8 cellular contexts compared by ENCODE assay signal in the genomic region with DNA sequence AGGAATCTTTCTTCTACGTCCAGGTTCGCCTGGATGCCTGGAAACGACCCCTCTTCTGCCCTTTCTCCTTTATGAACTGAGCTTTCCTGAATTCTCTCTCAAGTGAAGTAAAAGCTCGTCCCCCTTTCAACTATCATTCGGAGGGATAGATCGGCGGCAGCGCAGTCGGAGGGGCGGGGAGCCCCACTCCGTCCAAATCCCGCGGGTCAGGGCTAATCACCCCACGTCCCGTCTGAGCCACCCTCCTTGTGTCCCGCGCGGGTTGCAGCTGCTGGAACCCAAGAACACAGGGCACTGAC. TPM values are rescaled to one million over a fixed set of nuclear protein-coding genes. Genes with fewer than 3 reads are reported as not detected.
A peak's percentile ranks its signal among the peaks of the same experiment; 100 is the strongest.
DNase-seq lines count a peak whose midpoint lies in the region; TF ChIP-seq lines count a peak whose summit lies in the region.

No MANE protein-coding gene starts in this region.

- peak overlapping the region; percentile 94 for H3K27ac Mint-ChIP-seq in T-helper 2 cell treated with Interferon-gamma antibody and Interleukin-4, amounts not matched to agents 5 μg/mL and 100 μg/mL, for 36 hours

- DNase-seq in T-helper 2 cell treated with Interferon-gamma antibody and Interleukin-4, amounts not matched to agents 5 μg/mL and 100 μg/mL, for 36 hours (ENCODE audit: low spot score): no peak
- DNase-seq in T-helper 2 cell: no peak
- DNase-seq in epithelial cell of proximal tubule (ENCODE audit: low read depth): no peak
- DNase-seq in neuronal stem cell (ENCODE audit: low spot score): no peak
- DNase-seq in NCI-H2171 treated with DMSO at 0.1 percent for 48 hours (lab: John Stamatoyannopoulos, UW): no peak
- no peak for DNase-seq in A172 (ENCODE audit: low spot score)
- DNase-seq in NCI-H146 treated with DMSO at 0.1 percent for 48 hours (lab: John Stamatoyannopoulos, UW; ENCODE audit: unreplicated experiment): no peak

- no peak overlapping the region for H2BK12ac ChIP-seq in neuronal stem cell (ENCODE audit: low read length)

- H3K4ac ChIP-seq in neuronal stem cell (ENCODE audit: low read length): no peak overlapping the region

- peak overlapping the region; percentile 62; the same call in 1 of the 2 replicates for H2AFZ ChIP-seq in OCI-LY3 (ENCODE audit: low read depth, low read length)
- H2AFZ ChIP-seq in neuronal stem cell (ENCODE audit: low read length): peak overlapping the region; percentile 98

- no CpG with 5 or more reads among the region's 18 CpGs for WGBS in neuronal stem cell (ENCODE audit: extremely low coverage in 2 of 2, insufficient read length in 2 of 2, insufficient replicate concordance in 1 of 2), 2 donors

- no peak overlapping the region for H2BK5ac ChIP-seq in neuronal stem cell (ENCODE audit: low read length)

- H3K4me2 ChIP-seq in OCI-LY3 (ENCODE audit: low read length): peak overlapping the region; percentile 88
- H3K4me2 ChIP-seq in neuronal stem cell (ENCODE audit: insufficient read depth, low read length, poor library complexity, severe bottlenecking): peak overlapping the region; percentile 59

- H3K18ac ChIP-seq in neuronal stem cell (ENCODE audit: low read length): peak overlapping the region; percentile 55

- peaks cover 22% of the 10 kb centered on the region for H3K4me1 ChIP-seq in OCI-LY3 (ENCODE audit: low read length)
- peaks cover 5 to 6% of the 10 kb centered on the region in 2 donors for H3K4me1 ChIP-seq in neuronal stem cell (ENCODE audit: control insufficient read depth in 2 of 2, insufficient read depth in 1 of 2, low read depth in 1 of 2, low read length in 2 of 2)

- no peak overlapping the region for H3K14ac ChIP-seq in neuronal stem cell (ENCODE audit: low read length)

- no peak overlapping the region for H4K91ac ChIP-seq in neuronal stem cell (ENCODE audit: low read depth, low read length, poor library complexity)

- H3K9ac ChIP-seq in OCI-LY3 (ENCODE audit: low read length) (peak overlapping the region; percentile 77), neuronal stem cell (ENCODE audit: low read depth, low read length, poor library complexity) (peak overlapping the region; percentile 92)

- TF ChIP-seq CTCF in OCI-LY3 (IDR thresholded peaks at IDR 0.05; ENCODE audit: low read depth, low read length) (no peak), epithelial cell of proximal tubule (conservative IDR thresholded peaks at IDR 0.05; ENCODE audit: low read depth, low read length) (no peak)

- no peak overlapping the region for H2BK15ac ChIP-seq in neuronal stem cell (ENCODE audit: low read length)

- H3K9me3 Mint-ChIP-seq in T-helper 2 cell treated with Interferon-gamma antibody and Interleukin-4, amounts not matched to agents 5 μg/mL and 100 μg/mL, for 36 hours: no peaks in the 10 kb centered on the region

- no peaks in the 10 kb centered on the region for H3K9me3 ChIP-seq in OCI-LY3 (ENCODE audit: insufficient read depth, low read length)
- H3K9me3 ChIP-seq in neuronal stem cell (replicated peaks in 1 of 2; ENCODE audit: control insufficient read depth in 2 of 2, insufficient read depth in 1 of 2, low read depth in 1 of 2, low read length in 2 of 2): no peaks in the 10 kb centered on the region

- no peaks in the 10 kb centered on the region for H3K79me1 ChIP-seq in neuronal stem cell (ENCODE audit: low read depth, low read length)

- peaks cover 4% of the 10 kb centered on the region for H3K36me3 Mint-ChIP-seq in T-helper 2 cell treated with Interferon-gamma antibody and Interleukin-4, amounts not matched to agents 5 μg/mL and 100 μg/mL, for 36 hours (ENCODE audit: low read depth)

- H4K20me1 ChIP-seq in OCI-LY3 (ENCODE audit: insufficient read depth, low read length): no peaks in the 10 kb centered on the region

- peaks cover 42% of the 10 kb centered on the region for H3K4me1 Mint-ChIP-seq in T-helper 2 cell treated with Interferon-gamma antibody and Interleukin-4, amounts not matched to agents 5 μg/mL and 100 μg/mL, for 36 hours (ENCODE audit: low read depth)

- H3K4me3 ChIP-seq in OCI-LY3 (ENCODE audit: low read length) (peak overlapping the region; percentile 92), epithelial cell of proximal tubule (ENCODE audit: low read depth, low read length) (peak overlapping the region; percentile 95), neuronal stem cell (ENCODE audit: low read length in 2 of 2) (peak overlapping the region; percentile 85 to 96)

- H2BK120ac ChIP-seq in neuronal stem cell (ENCODE audit: low read depth, low read length): no peak overlapping the region

- no peak overlapping the region for H3K23ac ChIP-seq in neuronal stem cell (ENCODE audit: low read depth, low read length, poor library complexity)

- no peaks in the 10 kb centered on the region for H3K27me3 Mint-ChIP-seq in T-helper 2 cell treated with Interferon-gamma antibody and Interleukin-4, amounts not matched to agents 5 μg/mL and 100 μg/mL, for 36 hours (ENCODE audit: low read depth)

- H2AK5ac ChIP-seq in neuronal stem cell (ENCODE audit: low read depth, low read length): no peak overlapping the region

- H3K27me3 ChIP-seq in OCI-LY3 (ENCODE audit: low read depth, low read length): no peaks in the 10 kb centered on the region
- no peaks in the 10 kb centered on the region for H3K27me3 ChIP-seq in neuronal stem cell (ENCODE audit: control insufficient read depth in 3 of 3, insufficient read depth in 3 of 3, low read depth in 1 of 3, low read length in 3 of 3)

- no peak overlapping the region for H4K8ac ChIP-seq in neuronal stem cell (ENCODE audit: low read depth, low read length)

- peak overlapping the region; percentile 98 for H3K4me3 Mint-ChIP-seq in T-helper 2 cell treated with Interferon-gamma antibody and Interleukin-4, amounts not matched to agents 5 μg/mL and 100 μg/mL, for 36 hours

- peaks cover 5% of the 10 kb centered on the region for H3K36me3 ChIP-seq in OCI-LY3 (replicated peaks; ENCODE audit: low read depth, low read length)
- H3K36me3 ChIP-seq in neuronal stem cell (replicated peaks in 1 of 2; ENCODE audit: control insufficient read depth in 2 of 2, insufficient read depth in 2 of 2, low read length in 2 of 2): peaks cover 0 to 2% of the 10 kb centered on the region in 2 donors

- peaks cover 46% of the 10 kb centered on the region for H3K79me2 ChIP-seq in OCI-LY3 (ENCODE audit: low read length)

- H3K27ac ChIP-seq in OCI-LY3 (ENCODE audit: low read length): peak overlapping the region; percentile 36
- H3K27ac ChIP-seq in neuronal stem cell (replicated peaks; ENCODE audit: low read length): peak overlapping the region; percentile 50

RNA-seq across cellular contexts. Expression of gene FBXO48, which starts 0.4 kb away (rescaled TPM):
- total RNA-seq in epithelial cell of proximal tubule: 0.94 and 1.5 TPM in 2 replicates
- 2.7 TPM for polyA plus RNA-seq in neuronal stem cell (2013, experiment 1 of 2)
- polyA plus RNA-seq in neuronal stem cell (2013, experiment 2 of 2): 2.6 TPM
- 0.43 and 0.67 TPM in 2 replicates for total RNA-seq in A172 (2014; rRNA removed; shearing (Covaris generic))

RNA-seq across cellular contexts. Expression of gene APLF, which starts 0.7 kb away (rescaled TPM):
- 2.3 and 5.1 TPM in 2 replicates for total RNA-seq in epithelial cell of proximal tubule
- polyA plus RNA-seq in neuronal stem cell (2013, experiment 1 of 2): 3.2 TPM
- polyA plus RNA-seq in neuronal stem cell (2013, experiment 2 of 2): 3.5 TPM
- total RNA-seq in A172 (2014; rRNA removed; shearing (Covaris generic)): 3.7 and 6.8 TPM in 2 replicates
